ENCODE assay signal across 2 cellular contexts in the genomic region with DNA sequence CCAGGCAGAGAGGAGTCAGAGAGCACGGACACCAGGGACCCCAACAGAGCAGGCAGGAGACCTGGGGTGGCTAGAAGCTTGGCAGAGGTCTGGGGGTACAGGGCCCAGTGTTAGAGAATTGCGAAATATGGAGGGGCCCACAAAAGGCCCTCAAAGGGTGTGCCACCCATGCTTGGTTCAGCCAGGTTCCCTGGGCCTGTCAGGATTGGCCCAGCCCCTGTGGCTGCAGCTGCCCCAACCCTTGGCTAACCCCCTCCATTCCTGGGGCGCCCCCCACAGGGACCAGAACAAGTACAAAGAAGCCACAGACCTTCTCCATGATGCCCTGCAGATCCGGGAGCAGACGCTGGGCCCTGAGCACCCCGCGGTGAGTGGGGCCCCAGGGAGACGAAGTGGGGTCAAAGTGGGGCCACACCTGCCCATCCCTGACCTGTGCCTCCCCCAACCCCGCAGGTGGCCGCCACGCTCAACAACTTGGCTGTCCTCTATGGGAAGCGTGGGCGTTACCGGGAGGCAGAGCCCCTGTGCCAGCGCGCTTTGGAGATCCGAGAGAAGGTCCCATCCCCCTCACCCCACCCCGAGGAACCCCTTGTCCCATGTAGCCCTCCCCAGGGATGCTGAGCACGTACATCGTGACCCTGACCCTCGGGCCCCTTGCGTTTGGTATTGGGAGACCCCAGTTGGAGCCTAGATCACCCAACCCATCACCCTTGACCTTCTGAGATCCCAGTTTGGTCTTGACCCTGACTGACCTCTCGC.
TF ChIP-seq lines count a peak whose summit lies in the region.

No MANE protein-coding gene starts in this region.

TF ChIP-seq in Ishikawa, 13 proteins besides CTCF, POLR2A, EP300 and RAD21:
- TF ChIP-seq NFIC (IDR thresholded peaks at IDR 0.05) (no peak), CEBPB (IDR thresholded peaks at IDR 0.05) (peak; percentile 35), FOXM1 (IDR thresholded peaks at IDR 0.05; ENCODE audit: borderline replicate concordance, low read depth) (no peak), TCF12 (IDR thresholded peaks at IDR 0.05; ENCODE audit: low read depth) (no peak)

TF ChIP-seq in H1, 55 proteins besides CTCF, POLR2A, EP300 and RAD21:
- TF ChIP-seq YY1 (IDR thresholded peaks at IDR 0.05; ENCODE audit: low read depth, low read length) (no peak), CEBPB (IDR thresholded peaks at IDR 0.05; ENCODE audit: low read depth, low read length) (peak; percentile 38; the same call in 1 of the 2 replicates)
